Comparison of ENCODE assay signal across 1 cellular context in the genomic region with DNA sequence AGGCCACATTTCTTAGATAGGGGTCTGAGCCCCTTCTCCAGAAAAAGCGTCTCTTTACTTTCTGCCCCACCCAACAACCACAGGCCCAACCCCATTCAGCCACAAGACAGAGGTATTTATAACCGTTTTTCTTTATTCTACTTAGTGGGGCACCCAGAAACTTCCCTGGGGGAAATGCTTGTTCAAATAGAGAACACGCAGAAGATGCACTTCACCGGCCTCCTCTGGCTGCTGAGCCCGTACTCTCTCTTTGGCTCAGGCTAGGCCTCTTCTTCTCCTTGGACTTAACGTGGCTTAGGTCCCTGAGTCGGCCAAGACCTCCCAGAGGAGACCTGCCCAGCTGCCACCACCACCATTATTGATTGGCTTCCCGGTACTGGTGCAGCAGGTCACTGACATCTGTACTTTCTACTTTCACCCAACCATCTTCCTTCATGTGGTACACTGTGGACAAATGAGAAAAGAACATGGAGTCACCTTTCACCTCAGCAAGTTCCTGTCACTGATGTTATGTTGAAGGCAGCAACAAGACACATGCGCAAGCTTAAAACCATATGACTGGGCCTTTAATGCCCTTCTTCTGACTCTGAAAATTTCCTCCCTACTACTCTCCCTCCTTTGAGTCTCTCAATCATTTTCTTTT.
TF ChIP-seq lines count a peak whose summit lies in the region.

No MANE protein-coding gene starts in this region.

TF ChIP-seq in K562, 482 proteins besides CTCF, POLR2A, EP300 and RAD21:
- TF ChIP-seq ZNF785 (CRISPR knock-in tag; IDR thresholded peaks at IDR 0.05) (no peak), SMAD2 (IDR thresholded peaks at IDR 0.05; ENCODE audit: low read depth, low read length) (no peak), ZNF24 (IDR thresholded peaks at IDR 0.05) (no peak), ATF7 (IDR thresholded peaks at IDR 0.05) (no peak), FOXK2 (conservative IDR thresholded peaks at IDR 0.05 in 1 of 2, IDR thresholded peaks at IDR 0.05 in 1 of 2; ENCODE audit: low read depth in 2 of 2) (no peak), XRCC3 (IDR thresholded peaks at IDR 0.05) (no peak)
